ENCODE assay signal across 16 cellular contexts in the genomic region with DNA sequence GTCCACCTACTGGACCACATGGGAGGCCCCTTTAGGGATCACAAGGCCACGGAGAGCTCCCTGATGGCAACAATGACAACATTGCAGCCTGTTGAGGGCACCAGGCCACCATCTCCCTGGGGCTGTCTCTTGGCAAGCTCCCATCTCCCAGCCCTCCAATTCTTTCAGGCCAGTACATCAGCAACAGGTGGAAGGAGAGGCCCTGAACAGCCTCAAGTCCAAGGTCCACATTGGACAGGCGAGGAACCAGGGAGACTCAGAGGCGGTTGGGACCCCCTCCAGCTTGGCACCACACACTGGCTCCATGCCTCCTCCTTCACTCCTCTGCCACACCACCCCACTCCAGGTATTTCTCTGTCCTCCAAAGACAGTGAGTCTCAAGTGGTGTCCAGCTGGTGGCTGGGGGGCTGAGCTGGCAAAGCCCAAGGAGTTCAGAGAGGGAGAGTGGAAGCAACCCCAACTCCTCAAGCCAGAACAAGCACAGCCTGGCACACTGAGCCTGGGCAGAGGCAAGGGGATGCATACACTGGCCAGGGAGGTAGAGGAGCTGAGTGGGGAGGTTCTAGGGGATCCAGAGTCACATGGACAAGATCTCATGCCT. TPM values are rescaled to one million over a fixed set of nuclear protein-coding genes. Genes with fewer than 3 reads are reported as not detected.
DNase-seq lines count a peak whose midpoint lies in the region; ATAC-seq and TF ChIP-seq lines count a peak whose summit lies in the region.
"Had no signal": no experiment of that assay in that cellular context is flagged by ENCODE, and none has a peak within 500 bp of the region (broad histone marks: within the 10 kb centered on the region; RNA-seq: fewer than 3 reads in every experiment).

No MANE protein-coding gene starts in this region.

- H3K27ac Mint-ChIP-seq in activated T-helper 2 cell treated with anti-CD3 and anti-CD28 coated beads, Interferon-gamma antibody, Interleukin-2, Interleukin-4, amounts not matched to agents 10 μg/mL and 5 μg/mL and 100 μg/mL, durations not matched to agents 14 hours and 24 hours and 36 hours, result no peak overlapping the region
- H3K27ac Mint-ChIP-seq in progenitor cell of endocrine pancreas, result peak overlapping the region; percentile 65

- intact Hi-C loops in activated T-helper 2 cell treated with anti-CD3 and anti-CD28 coated beads, Interferon-gamma antibody, Interleukin-2, Interleukin-4, amounts not matched to agents 10 μg/mL and 5 μg/mL and 100 μg/mL, durations not matched to agents 14 hours and 24 hours and 36 hours (cut with micrococcal nuclease), result no loop called here

- peak overlapping the region; percentile 89 for H3K4me3 Mint-ChIP-seq in activated T-cell treated with anti-CD3 and anti-CD28 coated beads, Interleukin-2, amount 50 U/mL, for 4 hours
- peak overlapping the region; percentile 54 for H3K4me3 Mint-ChIP-seq in activated T-helper 2 cell treated with anti-CD3 and anti-CD28 coated beads, Interferon-gamma antibody, Interleukin-2, Interleukin-4, amounts not matched to agents 10 μg/mL and 5 μg/mL and 100 μg/mL, durations not matched to agents 14 hours and 24 hours and 36 hours (ENCODE audit: low read depth)
- no peak overlapping the region for H3K4me3 Mint-ChIP-seq in progenitor cell of endocrine pancreas (ENCODE audit: low read depth)

- peaks cover 55% of the 10 kb centered on the region for H3K4me1 Mint-ChIP-seq in activated T-cell treated with anti-CD3 and anti-CD28 coated beads, Interleukin-2, amount 50 U/mL, for 4 hours (ENCODE audit: low read depth)
- peaks cover 43% of the 10 kb centered on the region for H3K4me1 Mint-ChIP-seq in activated T-helper 2 cell treated with anti-CD3 and anti-CD28 coated beads, Interferon-gamma antibody, Interleukin-2, Interleukin-4, amounts not matched to agents 10 μg/mL and 5 μg/mL and 100 μg/mL, durations not matched to agents 14 hours and 24 hours and 36 hours (ENCODE audit: low read depth)
- H3K4me1 Mint-ChIP-seq in progenitor cell of endocrine pancreas (ENCODE audit: low read depth), result no peaks in the 10 kb centered on the region

- no peak for DNase-seq in activated T-cell treated with anti-CD3 and anti-CD28 coated beads, Interleukin-2, amount 50 U/mL, for 4 hours
- DNase-seq in activated T-cell treated with anti-CD3 and anti-CD28 coated beads for 4 hours (no peak), progenitor cell of endocrine pancreas (ENCODE audit: low spot score, unreplicated experiment) (no peak), SKM-1 (lab: John Stamatoyannopoulos, UW; ENCODE audit: unreplicated experiment) (no peak)
- no peak for DNase-seq in activated T-helper 2 cell treated with anti-CD3 and anti-CD28 coated beads, Interferon-gamma antibody, Interleukin-2, Interleukin-4, amounts not matched to agents 10 μg/mL and 5 μg/mL and 100 μg/mL, durations not matched to agents 14 hours and 24 hours and 36 hours (ENCODE audit: low spot score)
- DNase-seq in activated effector memory CD4-positive, alpha-beta T cell treated with anti-CD3 and anti-CD28 coated beads, Interleukin-2, amount 50 U/mL, for 16 hours, result no peak
- DNase-seq: ACHN; central memory CD4-positive, alpha-beta T cell; NCI-H1105; NCI-H2227 treated with DMSO at 0.1 percent for 48 hours had no signal

- peaks cover 5% of the 10 kb centered on the region for H3K36me3 Mint-ChIP-seq in activated T-cell treated with anti-CD3 and anti-CD28 coated beads, Interleukin-2, amount 50 U/mL, for 4 hours (ENCODE audit: insufficient read depth)
- H3K36me3 Mint-ChIP-seq in activated T-helper 2 cell treated with anti-CD3 and anti-CD28 coated beads, Interferon-gamma antibody, Interleukin-2, Interleukin-4, amounts not matched to agents 10 μg/mL and 5 μg/mL and 100 μg/mL, durations not matched to agents 14 hours and 24 hours and 36 hours (ENCODE audit: low read depth), result peaks cover 26% of the 10 kb centered on the region
- H3K36me3 Mint-ChIP-seq in progenitor cell of endocrine pancreas (ENCODE audit: insufficient read depth), result no peaks in the 10 kb centered on the region

- H3K9me3 Mint-ChIP-seq in activated T-cell treated with anti-CD3 and anti-CD28 coated beads, Interleukin-2, amount 50 U/mL, for 4 hours, result no peaks in the 10 kb centered on the region
- no peaks in the 10 kb centered on the region for H3K9me3 Mint-ChIP-seq in activated T-helper 2 cell treated with anti-CD3 and anti-CD28 coated beads, Interferon-gamma antibody, Interleukin-2, Interleukin-4, amounts not matched to agents 10 μg/mL and 5 μg/mL and 100 μg/mL, durations not matched to agents 14 hours and 24 hours and 36 hours
- H3K9me3 Mint-ChIP-seq in progenitor cell of endocrine pancreas (ENCODE audit: low read depth), result no peaks in the 10 kb centered on the region

- ATAC-seq in activated T-cell treated with anti-CD3 and anti-CD28 coated beads, Interleukin-2, amount 50 U/mL, for 4 hours, result no peak
- ATAC-seq: activated CD4-positive, CD25-positive, alpha-beta regulatory T cell treated with anti-CD3 and anti-CD28 coated beads, Interleukin-2, amount 50 U/mL, for 24 hours had no signal

- no peaks in the 10 kb centered on the region for H3K27me3 Mint-ChIP-seq in activated T-cell treated with anti-CD3 and anti-CD28 coated beads, Interleukin-2, amount 50 U/mL, for 4 hours (ENCODE audit: low read depth)
- no peaks in the 10 kb centered on the region for H3K27me3 Mint-ChIP-seq in activated T-helper 2 cell treated with anti-CD3 and anti-CD28 coated beads, Interferon-gamma antibody, Interleukin-2, Interleukin-4, amounts not matched to agents 10 μg/mL and 5 μg/mL and 100 μg/mL, durations not matched to agents 14 hours and 24 hours and 36 hours (ENCODE audit: low read depth)
- peaks cover 7% of the 10 kb centered on the region for H3K27me3 Mint-ChIP-seq in progenitor cell of endocrine pancreas

- TF ChIP-seq CTCF in progenitor cell of endocrine pancreas (IDR thresholded peaks at IDR 0.05; ENCODE audit: unreplicated experiment), result no peak

RNA-seq across cellular contexts. Expression of gene ACAP1, which starts 1.3 kb away (rescaled TPM):
- total RNA-seq in activated T-cell treated with anti-CD3 and anti-CD28 coated beads, Interleukin-2, amount 50 U/mL, for 4 hours, result 100 to 1,000 TPM; 119 to 126 (median 123) TPM
- total RNA-seq in activated T-helper 2 cell treated with anti-CD3 and anti-CD28 coated beads, Interferon-gamma antibody, Interleukin-2, Interleukin-4, amounts not matched to agents 10 μg/mL and 5 μg/mL and 100 μg/mL, durations not matched to agents 14 hours and 24 hours and 36 hours, result 361 and 382 TPM in 2 replicates
- 1.0 TPM in 1 of 2 replicates, not detected in the other for total RNA-seq in progenitor cell of endocrine pancreas
- total RNA-seq: glomerular endothelial cell had no signal

RNA-seq across cellular contexts. Expression of gene NEURL4, which starts 5.9 kb away (rescaled TPM):
- 10 to 100 TPM; 73.1 to 88.0 (median 82.4) TPM for total RNA-seq in activated T-cell treated with anti-CD3 and anti-CD28 coated beads, Interleukin-2, amount 50 U/mL, for 4 hours
- total RNA-seq in activated T-helper 2 cell treated with anti-CD3 and anti-CD28 coated beads, Interferon-gamma antibody, Interleukin-2, Interleukin-4, amounts not matched to agents 10 μg/mL and 5 μg/mL and 100 μg/mL, durations not matched to agents 14 hours and 24 hours and 36 hours, result 45.7 and 47.7 TPM in 2 replicates
- total RNA-seq in progenitor cell of endocrine pancreas, result 75.2 TPM in 2 replicates

RNA-seq across cellular contexts. Expression of gene KCTD11, which starts 16.9 kb away (rescaled TPM):
- total RNA-seq in activated T-cell treated with anti-CD3 and anti-CD28 coated beads, Interleukin-2, amount 50 U/mL, for 4 hours, result 1 to 10 TPM; 1.6 to 2.3 (median 1.6) TPM
- total RNA-seq in activated T-helper 2 cell treated with anti-CD3 and anti-CD28 coated beads, Interferon-gamma antibody, Interleukin-2, Interleukin-4, amounts not matched to agents 10 μg/mL and 5 μg/mL and 100 μg/mL, durations not matched to agents 14 hours and 24 hours and 36 hours, result 8.0 and 8.5 TPM in 2 replicates
- total RNA-seq in progenitor cell of endocrine pancreas, result 11.3 and 12.4 TPM in 2 replicates

RNA-seq across cellular contexts. Expression of gene GPS2, which starts 19.9 kb away (rescaled TPM):
- 10 to 100 TPM; 80.6 to 92.8 (median 87.1) TPM for total RNA-seq in activated T-cell treated with anti-CD3 and anti-CD28 coated beads, Interleukin-2, amount 50 U/mL, for 4 hours
- 57.6 and 64.9 TPM in 2 replicates for total RNA-seq in activated T-helper 2 cell treated with anti-CD3 and anti-CD28 coated beads, Interferon-gamma antibody, Interleukin-2, Interleukin-4, amounts not matched to agents 10 μg/mL and 5 μg/mL and 100 μg/mL, durations not matched to agents 14 hours and 24 hours and 36 hours
- total RNA-seq in progenitor cell of endocrine pancreas, result 77.1 and 81.1 TPM in 2 replicates

RNA-seq across cellular contexts. Expression of gene TMEM95, which starts 19.9 kb away (rescaled TPM):
- total RNA-seq in activated T-cell treated with anti-CD3 and anti-CD28 coated beads, Interleukin-2, amount 50 U/mL, for 4 hours, result not detected
- 0.25 TPM in 1 of 2 replicates, not detected in the other for total RNA-seq in activated T-helper 2 cell treated with anti-CD3 and anti-CD28 coated beads, Interferon-gamma antibody, Interleukin-2, Interleukin-4, amounts not matched to agents 10 μg/mL and 5 μg/mL and 100 μg/mL, durations not matched to agents 14 hours and 24 hours and 36 hours
- total RNA-seq in progenitor cell of endocrine pancreas, result not detected in 2 replicates
- total RNA-seq: glomerular endothelial cell, kidney epithelial cell, mucosa of gallbladder, renal cortical epithelial cell, uterus had no signal

Comparison
In these comparisons a context has a peak if more than half of its experiments do, and no peak if none do; other contexts are left out.
1. RNA of gene ACAP1, which starts 1.3 kb away (total RNA-seq): 361 to 382 TPM in activated T-helper 2 cell treated with anti-CD3 and anti-CD28 coated beads, Interferon-gamma antibody, Interleukin-2, Interleukin-4, amounts not matched to agents 10 μg/mL and 5 μg/mL and 100 μg/mL, durations not matched to agents 14 hours and 24 hours and 36 hours and 119 to 126 TPM in activated T-cell treated with anti-CD3 and anti-CD28 coated beads, Interleukin-2, amount 50 U/mL, for 4 hours; 1.0 TPM in progenitor cell of endocrine pancreas; every median in the first group is over 10 times any median in the second.